Comparison of ENCODE assay signal across 8 cellular contexts in the genomic region with DNA sequence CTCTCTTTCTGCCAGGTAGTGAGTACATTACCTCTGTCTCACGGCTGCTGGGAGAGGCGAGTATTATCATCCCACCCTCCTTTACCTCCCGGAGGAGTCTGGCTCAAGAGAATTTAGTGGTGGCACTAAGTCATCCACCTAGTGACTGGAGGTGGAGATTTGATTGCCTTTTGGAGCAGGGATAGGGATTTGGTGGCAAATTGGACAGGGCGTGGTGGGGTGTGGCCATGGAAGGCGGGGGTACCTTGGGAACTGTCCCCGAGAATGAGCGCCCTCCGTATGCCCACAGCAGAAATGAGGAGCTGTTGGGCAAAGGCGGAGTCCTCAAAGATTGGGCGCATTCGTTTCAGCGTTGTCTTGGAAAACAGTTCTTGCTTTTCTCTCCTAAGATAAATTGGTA. TPM values are rescaled to one million over a fixed set of nuclear protein-coding genes. Genes with fewer than 3 reads are reported as not detected.
DNase-seq lines count a peak whose midpoint lies in the region; ATAC-seq, FAIRE-seq and TF ChIP-seq lines count a peak whose summit lies in the region.

No MANE protein-coding gene starts in this region.

- no peaks in the 10 kb centered on the region for H3K9me3 ChIP-seq in small intestine (ENCODE audit: control insufficient read depth, low read depth)

- DNase-seq in activated CD4-positive, alpha-beta T cell treated with anti-CD3 and anti-CD28 coated beads for 36 hours = no peak
- no peak for DNase-seq in activated CD4-positive, alpha-beta T cell treated with anti-CD3 and anti-CD28 coated beads, Interleukin-2, amount 50 U/mL, for 48 hours
- no peak for DNase-seq in glutamatergic neuron
- DNase-seq in small intestine = peak; percentile 17
- no peak for DNase-seq in COLO829 (ENCODE audit: low spot score)
- DNase-seq in HUDEP-2 (lab: John Stamatoyannopoulos, UW; ENCODE audit: unreplicated experiment in 76 of 76) = no peak
- DNase-seq in DMS53 treated with DMSO at 0.1 percent for 48 hours (lab: John Stamatoyannopoulos, UW; ENCODE audit: unreplicated experiment) = no peak

- no peaks in the 10 kb centered on the region for H3K27me3 Mint-ChIP-seq in activated CD4-positive, alpha-beta T cell treated with anti-CD3 and anti-CD28 coated beads for 36 hours
- H3K27me3 Mint-ChIP-seq in glutamatergic neuron (ENCODE audit: unreplicated experiment) = peaks cover 3% of the 10 kb centered on the region

- H3K36me3 Mint-ChIP-seq in activated CD4-positive, alpha-beta T cell treated with anti-CD3 and anti-CD28 coated beads for 36 hours (ENCODE audit: low read depth) = peaks cover 2% of the 10 kb centered on the region
- H3K36me3 Mint-ChIP-seq in glutamatergic neuron (ENCODE audit: unreplicated experiment) = no peaks in the 10 kb centered on the region

- no peak for TF ChIP-seq CTCF in VCaP (conservative IDR thresholded peaks at IDR 0.05)
- no peak for TF ChIP-seq CTCF in glutamatergic neuron (IDR thresholded peaks at IDR 0.05; ENCODE audit: partially characterized antibody, unreplicated experiment)

- no peak for ATAC-seq in activated CD4-positive, alpha-beta T cell treated with anti-CD3 and anti-CD28 coated beads for 36 hours

- CTCF ChIA-PET in activated CD4-positive, alpha-beta T cell treated with anti-CD3 and anti-CD28 coated beads for 36 hours (lab: Charles Lee) = interaction anchor here (0.6 to 2.4 kb wide), 2 partner anchors 61 to 80 kb away, joined by 3 to 8 read pairs; no protein-coding TSS in a partner anchor

- H3K27ac Mint-ChIP-seq in activated CD4-positive, alpha-beta T cell treated with anti-CD3 and anti-CD28 coated beads for 36 hours = peak overlapping the region; percentile 64
- H3K27ac Mint-ChIP-seq in glutamatergic neuron (ENCODE audit: unreplicated experiment) = peak overlapping the region; percentile 96

- WGBS in small intestine, 3 donors = 11 to 28% (median 20%) methylated on average over 12 of the region's 12 CpGs

- peaks cover 25% of the 10 kb centered on the region for H3K4me1 Mint-ChIP-seq in activated CD4-positive, alpha-beta T cell treated with anti-CD3 and anti-CD28 coated beads for 36 hours
- peaks cover 3% of the 10 kb centered on the region for H3K4me1 Mint-ChIP-seq in glutamatergic neuron (ENCODE audit: low read depth, unreplicated experiment)

- FAIRE-seq in small intestine (lab: Jason Lieb, UNC) = no peak

- no peaks in the 10 kb centered on the region for H3K36me3 ChIP-seq in small intestine (ENCODE audit: control insufficient read depth in 2 of 2, insufficient read depth in 2 of 2, low read length in 2 of 2)

- H3K9me3 Mint-ChIP-seq in activated CD4-positive, alpha-beta T cell treated with anti-CD3 and anti-CD28 coated beads for 36 hours (ENCODE audit: low read depth) = no peaks in the 10 kb centered on the region
- peaks cover 5% of the 10 kb centered on the region for H3K9me3 Mint-ChIP-seq in glutamatergic neuron (ENCODE audit: unreplicated experiment)

- H3K4me3 ChIP-seq in small intestine (ENCODE audit: low read depth in 1 of 2, low read length in 2 of 2) = peak overlapping the region; percentile 76 to 88

- H3K27ac ChIP-seq in VCaP (peak overlapping the region; percentile 86), small intestine (ENCODE audit: low read depth in 1 of 2, low read length in 1 of 2) (peak overlapping the region; percentile 92 to 94)

- peaks cover 0 to 2% of the 10 kb centered on the region in 2 donors for H3K4me1 ChIP-seq in small intestine (ENCODE audit: control insufficient read depth in 2 of 2, insufficient read depth in 1 of 2, low read depth in 1 of 2, low read length in 1 of 2)

- H3K27me3 ChIP-seq in small intestine (ENCODE audit: control insufficient read depth in 2 of 2, insufficient read depth in 2 of 2, low read length in 2 of 2) = no peaks in the 10 kb centered on the region

- intact Hi-C loops in activated CD4-positive, alpha-beta T cell treated with anti-CD3 and anti-CD28 coated beads for 36 hours (cut with DNase I, micrococcal nuclease) = loop anchor here (2.0 to 10.0 kb wide), 3 partner anchors 68 to 616 kb away; partner anchors contain the start of genes BRWD1 (in 1 of the 2) and ETS2 (in 1 of the 2)

- peak overlapping the region; percentile 84 for H3K4me3 Mint-ChIP-seq in activated CD4-positive, alpha-beta T cell treated with anti-CD3 and anti-CD28 coated beads for 36 hours
- H3K4me3 Mint-ChIP-seq in glutamatergic neuron (ENCODE audit: unreplicated experiment) = peak overlapping the region; percentile 99

- POLR2A ChIA-PET in activated CD4-positive, alpha-beta T cell treated with anti-CD3 and anti-CD28 coated beads for 36 hours (lab: Charles Lee) = interaction anchor here (1.5 kb wide), 1 partner anchor 36 kb away, joined by 3 read pairs; no protein-coding TSS in a partner anchor

RNA-seq across cellular contexts. Expression of gene HMGN1, which starts 32.1 kb away (rescaled TPM):
- 100 to 1,000 TPM; 335 to 419 TPM for total RNA-seq in activated CD4-positive, alpha-beta T cell treated with anti-CD3 and anti-CD28 coated beads for 36 hours
- 231 TPM for total RNA-seq in glutamatergic neuron (ENCODE audit: unreplicated experiment)
- polyA plus RNA-seq in small intestine = 100 to 1,000 TPM; 126 to 225 (median 145) TPM
